8 cellular contexts compared by ENCODE assay signal in genomic region chr19:4064073-4064550, GRCh38. TPM values are rescaled to one million over a fixed set of nuclear protein-coding genes. Genes with fewer than 3 reads are reported as not detected.
DNase-seq lines count a peak whose midpoint lies in the region; ATAC-seq, FAIRE-seq and TF ChIP-seq lines count a peak whose summit lies in the region.

No MANE protein-coding gene starts in this region.

- 1% methylated on average over 31 of the region's 32 CpGs for WGBS in GM12878 (ENCODE audit: insufficient coverage, insufficient replicate concordance, low lambda C conversion rate, missing lambda C conversion rate)
- 4% methylated on average over 32 of the region's 32 CpGs for WGBS in liver

- peaks cover 53% of the 10 kb centered on the region for H3K4me1 Mint-ChIP-seq in stimulated activated naive CD8-positive, alpha-beta T cell treated with anti-CD3 and anti-CD28 coated beads, Interleukin-15, Interleukin-2, amounts not matched to agents 100 ng/mL and 50 ng/mL, for 24 hours (ENCODE audit: low read depth)

- no peak for DNase-seq in stimulated activated naive CD8-positive, alpha-beta T cell treated with anti-CD3 and anti-CD28 coated beads, Interleukin-15, Interleukin-2, amounts not matched to agents 100 U/mL and 50 U/mL, for 24 hours
- DNase-seq in GM12878 (ENCODE audit: low read depth, low spot score) (no peak), tibial artery (no peak)

- RAD21 ChIA-PET in GM12878 (lab: Charles Lee; ENCODE audit: unreplicated experiment): interaction anchor here (1.8 kb wide), 1 partner anchor 51 kb away, joined by 8 read pairs; no protein-coding TSS in a partner anchor

- TF ChIP-seq EP300 in GM12878 (IDR thresholded peaks at IDR 0.05; ENCODE audit: borderline replicate concordance in 1 of 2, control insufficient read depth in 1 of 2, low read depth in 2 of 2, low read length in 2 of 2): no peak

- H3K9ac ChIP-seq in GM12878 (ENCODE audit: control insufficient read depth, insufficient read depth, low read length): peak overlapping the region; percentile 93
- H3K9ac ChIP-seq in liver (ENCODE audit: low read depth in 1 of 2, low read length in 2 of 2): peak overlapping the region; percentile 72 to 83

- no peaks in the 10 kb centered on the region for H3K27me3 Mint-ChIP-seq in stimulated activated naive CD8-positive, alpha-beta T cell treated with anti-CD3 and anti-CD28 coated beads, Interleukin-15, Interleukin-2, amounts not matched to agents 100 ng/mL and 50 ng/mL, for 24 hours

- peak overlapping the region; percentile 89 for H3K4me3 Mint-ChIP-seq in stimulated activated naive CD8-positive, alpha-beta T cell treated with anti-CD3 and anti-CD28 coated beads, Interleukin-15, Interleukin-2, amounts not matched to agents 100 ng/mL and 50 ng/mL, for 24 hours

- H3K4me3 ChIP-seq in GM12878 (peak overlapping the region; percentile 84), liver (ENCODE audit: low read depth in 1 of 3, low read length in 3 of 3) (peak overlapping the region; percentile 73 to 95 (median 78)), tibial artery (peak overlapping the region; percentile 94 to 98)

- no TSS peak for BruUV-seq in GM12878 (replicated peaks; lab: Mats Ljungman, UMichigan)

- ATAC-seq in stimulated activated naive CD8-positive, alpha-beta T cell treated with anti-CD3 and anti-CD28 coated beads, Interleukin-15, Interleukin-2, amounts not matched to agents 100 U/mL and 50 U/mL, for 24 hours: no peak
- ATAC-seq in GM12878: no peak
- no peak for ATAC-seq in GM21447 (IDR thresholded peaks at IDR 0.05; ENCODE audit: unreplicated experiment)
- no peak for ATAC-seq in HG02981 (IDR thresholded peaks at IDR 0.05; ENCODE audit: unreplicated experiment)
- ATAC-seq in HG03565 (IDR thresholded peaks at IDR 0.05; ENCODE audit: unreplicated experiment): no peak

- no peaks in the 10 kb centered on the region for H3K9me3 Mint-ChIP-seq in stimulated activated naive CD8-positive, alpha-beta T cell treated with anti-CD3 and anti-CD28 coated beads, Interleukin-15, Interleukin-2, amounts not matched to agents 100 ng/mL and 50 ng/mL, for 24 hours

- peaks cover 14% of the 10 kb centered on the region for H4K20me1 ChIP-seq in GM12878 (ENCODE audit: control insufficient read depth, insufficient read depth)

- FAIRE-seq in GM12878 (lab: Jason Lieb, UNC): no peak

- intact Hi-C loops in GM12878 (cut with micrococcal nuclease; ENCODE audit: unreplicated experiment) (loop anchor here (10.0 kb wide), 1 partner anchor 121 kb away; the partner anchor contains the start of genes ANKRD24 and SIRT6), tibial artery (cut with DNase I; ENCODE audit: low total_unique reads) (no loop called here)

- TF ChIP-seq CTCF in GM12878 (IDR thresholded peaks at IDR 0.05 in 2 of 3, conservative IDR thresholded peaks at IDR 0.05 in 1 of 3; ENCODE audit: control insufficient read depth in 2 of 3, extremely low read depth in 1 of 3, insufficient read depth in 1 of 3, low read depth in 3 of 3, low read length in 3 of 3) (no peak), liver (IDR thresholded peaks at IDR 0.05; ENCODE audit: low read depth, low read length, missing input control) (no peak), tibial artery (IDR thresholded peaks at IDR 0.05) (no peak)

- H3K4me2 ChIP-seq in GM12878 (ENCODE audit: control insufficient read depth, insufficient read depth): peak overlapping the region; percentile 98

- SMC1A ChIA-PET in GM12878 (lab: Charles Lee; ENCODE audit: uncharacterized antibody, unreplicated experiment): interaction anchor here (2.7 kb wide), 1 partner anchor 45 kb away, joined by 9 read pairs; no protein-coding TSS in a partner anchor

- peak overlapping the region; percentile 94 for H3K27ac Mint-ChIP-seq in stimulated activated naive CD8-positive, alpha-beta T cell treated with anti-CD3 and anti-CD28 coated beads, Interleukin-15, Interleukin-2, amounts not matched to agents 100 ng/mL and 50 ng/mL, for 24 hours

- H3K4me1 ChIP-seq in GM12878 (ENCODE audit: control insufficient read depth, insufficient read depth, low read length) (peaks cover 33% of the 10 kb centered on the region), liver (ENCODE audit: control insufficient read depth in 4 of 4, insufficient read depth in 4 of 4, low read length in 3 of 4) (peaks cover 35 to 53% (median 45%) of the 10 kb centered on the region in 4 donors), tibial artery (peaks cover 10 to 65% (median 58%) of the 10 kb centered on the region in 4 donors)

- H3K36me3 Mint-ChIP-seq in stimulated activated naive CD8-positive, alpha-beta T cell treated with anti-CD3 and anti-CD28 coated beads, Interleukin-15, Interleukin-2, amounts not matched to agents 100 ng/mL and 50 ng/mL, for 24 hours (ENCODE audit: low read depth): peaks cover 5% of the 10 kb centered on the region

- TF ChIP-seq RAD21 in GM12878 (IDR thresholded peaks at IDR 0.05; ENCODE audit: insufficient read depth, low read depth, low read length) (no peak), liver (IDR thresholded peaks at IDR 0.05) (no peak)

- H3K27me3 ChIP-seq in GM12878 (replicated peaks in 1 of 2; ENCODE audit: control insufficient read depth in 2 of 2, insufficient read depth in 2 of 2, low read length in 1 of 2) (no peaks in the 10 kb centered on the region; a peak in 1 of 4 replicates), liver (ENCODE audit: control insufficient read depth in 4 of 4, insufficient read depth in 4 of 4, low read length in 3 of 4) (no peaks in the 10 kb centered on the region), tibial artery (no peaks in the 10 kb centered on the region)

- H3K9me3 ChIP-seq in GM12878 (replicated peaks; ENCODE audit: control insufficient read depth, insufficient read depth, low read length) (no peaks in the 10 kb centered on the region), liver (ENCODE audit: control insufficient read depth in 4 of 4, low read length in 3 of 4) (no peaks in the 10 kb centered on the region), tibial artery (no peaks in the 10 kb centered on the region)

- no peak overlapping the region for H2AFZ ChIP-seq in GM12878 (ENCODE audit: control insufficient read depth, low read depth, low read length)

- POLR2A ChIA-PET in GM12878 (lab: Charles Lee): interaction anchor here (0.6 to 1.3 kb wide), 3 partner anchors 23 to 98 kb away, joined by 3 to 5 read pairs (median 4); no protein-coding TSS in a partner anchor

- H3K27ac ChIP-seq in GM12878 (ENCODE audit: control insufficient read depth, insufficient read depth) (peak overlapping the region; percentile 90), liver (ENCODE audit: low read depth in 1 of 2, low read length in 2 of 2) (peak overlapping the region; percentile 86 to 94), tibial artery (peak overlapping the region; percentile 99)

- TF ChIP-seq POLR2A in GM12878 (IDR thresholded peaks at IDR 0.05; ENCODE audit: low read depth, low read length): peak; percentile 45; the same call in 1 of the 2 replicates

- peaks cover 60% of the 10 kb centered on the region for H3K79me2 ChIP-seq in GM12878 (ENCODE audit: control insufficient read depth, insufficient read depth, low read length)

- in situ Hi-C loops in GM12878 (cut with MboI): loop anchor here (5.0 kb wide), 1 partner anchor 72 kb away; no protein-coding TSS in a partner anchor

- CTCF ChIA-PET in GM12878 (lab: Yijun Ruan, JAX): interaction anchor here (0.7 to 1.6 kb wide), 5 partner anchors 10 to 279 kb away, joined by 3 to 4 read pairs (median 4); partner anchors contain the start of gene MPND

- H3K36me3 ChIP-seq in GM12878 (ENCODE audit: control insufficient read depth in 2 of 2, insufficient read depth in 2 of 2, low read length in 1 of 2): peaks cover 4 to 7% of the 10 kb centered on the region in 2 experiments; a peak in 3 of 4 replicates
- peaks cover 0 to 4% (median 0%) of the 10 kb centered on the region in 4 donors for H3K36me3 ChIP-seq in liver (ENCODE audit: control insufficient read depth in 4 of 4, insufficient read depth in 3 of 4, low read depth in 1 of 4, low read length in 3 of 4)
- peaks cover 0 to 10% (median 0%) of the 10 kb centered on the region in 3 donors for H3K36me3 ChIP-seq in tibial artery

RNA-seq across cellular contexts. Expression of gene ZBTB7A, which starts 2.6 kb away (rescaled TPM):
- 20.9 and 24.8 TPM in 2 replicates for total RNA-seq in GM12878 (2013; cell fraction: nucleolus; rRNA removed)
- total RNA-seq in GM12878 (2014; rRNA removed) (10.6 and 15.9 TPM in 2 replicates), GM12878 (2014; rRNA removed; fragmentation: Illumina TruSeq; extraction: Trizol) (3.2 TPM in 2 replicates), GM12878 (2021) (40.0 and 42.4 TPM in 2 replicates), liver (10 to 100 TPM; 23.6 to 28.9 TPM)
- polyA plus RNA-seq in GM12878 (2011; ENCODE audit: low read depth): 2.2 TPM
- polyA plus RNA-seq in GM12878 (2011; rRNA removed) (0.84 and 2.5 TPM in 2 replicates), GM12878 (2014; fragmentation: Illumina TruSeq; extraction: Trizol) (4.1 and 5.9 TPM in 2 replicates), GM12878 (2014; fragmentation: Nextera tagmentation; extraction: Ambion mirVana) (under 1 TPM; 0.26 to 0.73 TPM), GM12878 (2014; rRNA removed) (16.2 and 22.2 TPM in 2 replicates), GM12878 (2016; fragmentation: Nextera tagmentation; extraction: Ambion mirVana) (10 to 100 TPM in 1 of 2 experiments, 1 to 10 TPM in 1; 2.0 to 10.1 TPM), liver (10 to 100 TPM in 1 of 2 donors, 1 to 10 TPM in 1; 2.9 to 11.7 TPM)
- polyA plus RNA-seq in GM12878 (2011; cell fraction: cytosol; rRNA removed): 4.5 and 7.6 TPM in 2 replicates
- polyA plus RNA-seq in GM12878 (2011; cell fraction: nucleus; rRNA removed): 12.8 and 18.3 TPM in 2 replicates
- polyA plus RNA-seq in GM12878 (2012): 14.1 and 15.9 TPM in 2 replicates
- polyA minus RNA-seq in GM12878 (2011; rRNA and poly(A)+ RNA removed): 3.6 and 6.5 TPM in 2 replicates
- 12.4 and 12.8 TPM in 2 replicates for polyA minus RNA-seq in GM12878 (2011; cell fraction: cytosol; rRNA and poly(A)+ RNA removed)
- 3.6 and 4.7 TPM in 2 replicates for polyA minus RNA-seq in GM12878 (2011; cell fraction: nucleus; rRNA and poly(A)+ RNA removed)

RNA-seq across cellular contexts. Expression of gene PIAS4, which starts 56.6 kb away (rescaled TPM):
- total RNA-seq in GM12878 (2013; cell fraction: nucleolus; rRNA removed): 20.6 and 22.2 TPM in 2 replicates
- total RNA-seq in GM12878 (2014; rRNA removed) (17.8 and 22.0 TPM in 2 replicates), GM12878 (2014; rRNA removed; fragmentation: Illumina TruSeq; extraction: Trizol) (5.7 and 10.6 TPM in 2 replicates), GM12878 (2021) (23.2 and 25.1 TPM in 2 replicates), liver (10 to 100 TPM; 10.8 to 14.1 TPM)
- polyA plus RNA-seq in GM12878 (2011; ENCODE audit: low read depth): 12.1 TPM
- polyA plus RNA-seq in GM12878 (2011; rRNA removed) (2.7 and 7.7 TPM in 2 replicates), GM12878 (2014; fragmentation: Illumina TruSeq; extraction: Trizol) (5.4 and 9.6 TPM in 2 replicates), GM12878 (2014; fragmentation: Nextera tagmentation; extraction: Ambion mirVana) (under 1 TPM; 0.13 to 0.40 TPM), GM12878 (2014; rRNA removed) (17.9 and 23.1 TPM in 2 replicates), GM12878 (2016; fragmentation: Nextera tagmentation; extraction: Ambion mirVana) (10 to 100 TPM; 12.0 to 13.5 TPM), liver (10 to 100 TPM in 1 of 2 donors, 1 to 10 TPM in 1; 5.6 to 10.4 TPM)
- 11.0 and 13.0 TPM in 2 replicates for polyA plus RNA-seq in GM12878 (2011; cell fraction: cytosol; rRNA removed)
- polyA plus RNA-seq in GM12878 (2011; cell fraction: nucleus; rRNA removed): 16.1 and 32.0 TPM in 2 replicates
- 15.2 and 24.4 TPM in 2 replicates for polyA plus RNA-seq in GM12878 (2012)
- 4.2 and 14.1 TPM in 2 replicates for polyA minus RNA-seq in GM12878 (2011; rRNA and poly(A)+ RNA removed)
- polyA minus RNA-seq in GM12878 (2011; cell fraction: cytosol; rRNA and poly(A)+ RNA removed): 4.5 and 4.8 TPM in 2 replicates
- 14.3 and 19.8 TPM in 2 replicates for polyA minus RNA-seq in GM12878 (2011; cell fraction: nucleus; rRNA and poly(A)+ RNA removed)

RNA-seq across cellular contexts. Expression of gene MAP2K2, which starts 59.8 kb away (rescaled TPM):
- 58.9 and 63.2 TPM in 2 replicates for total RNA-seq in GM12878 (2013; cell fraction: nucleolus; rRNA removed)
- total RNA-seq in GM12878 (2014; rRNA removed): 178 and 210 TPM in 2 replicates
- total RNA-seq in GM12878 (2014; rRNA removed; fragmentation: Illumina TruSeq; extraction: Trizol): 72.1 and 92.8 TPM in 2 replicates
- 182 and 184 TPM in 2 replicates for total RNA-seq in GM12878 (2021)
- 78.5 TPM for polyA plus RNA-seq in GM12878 (2011; ENCODE audit: low read depth)
- polyA plus RNA-seq in GM12878 (2011; rRNA removed): 31.6 and 68.3 TPM in 2 replicates
- polyA plus RNA-seq in GM12878 (2011; cell fraction: cytosol; rRNA removed): 109 and 144 TPM in 2 replicates
- polyA plus RNA-seq in GM12878 (2011; cell fraction: nucleus; rRNA removed): 127 and 159 TPM in 2 replicates
- 133 and 176 TPM in 2 replicates for polyA plus RNA-seq in GM12878 (2012)
- 13.0 and 38.8 TPM in 2 replicates for polyA plus RNA-seq in GM12878 (2014; fragmentation: Illumina TruSeq; extraction: Trizol)
- 1 to 10 TPM in 1 of 2 experiments, under 1 TPM in 1; 1.00 to 6.8 TPM for polyA plus RNA-seq in GM12878 (2014; fragmentation: Nextera tagmentation; extraction: Ambion mirVana)
- polyA plus RNA-seq in GM12878 (2014; rRNA removed): 144 and 166 TPM in 2 replicates
- 10 to 100 TPM; 33.4 to 33.7 TPM for polyA plus RNA-seq in GM12878 (2016; fragmentation: Nextera tagmentation; extraction: Ambion mirVana)
- 32.9 and 84.0 TPM in 2 replicates for polyA minus RNA-seq in GM12878 (2011; rRNA and poly(A)+ RNA removed)
- polyA minus RNA-seq in GM12878 (2011; cell fraction: cytosol; rRNA and poly(A)+ RNA removed): 64.1 and 69.3 TPM in 2 replicates
- 27.6 and 40.2 TPM in 2 replicates for polyA minus RNA-seq in GM12878 (2011; cell fraction: nucleus; rRNA and poly(A)+ RNA removed)
- 10 to 100 TPM; 43.8 to 64.4 TPM for total RNA-seq in liver
- 10 to 100 TPM; 40.3 to 72.7 TPM for polyA plus RNA-seq in liver
